ENCODE assay signal across 8 cellular contexts in the genomic region with DNA sequence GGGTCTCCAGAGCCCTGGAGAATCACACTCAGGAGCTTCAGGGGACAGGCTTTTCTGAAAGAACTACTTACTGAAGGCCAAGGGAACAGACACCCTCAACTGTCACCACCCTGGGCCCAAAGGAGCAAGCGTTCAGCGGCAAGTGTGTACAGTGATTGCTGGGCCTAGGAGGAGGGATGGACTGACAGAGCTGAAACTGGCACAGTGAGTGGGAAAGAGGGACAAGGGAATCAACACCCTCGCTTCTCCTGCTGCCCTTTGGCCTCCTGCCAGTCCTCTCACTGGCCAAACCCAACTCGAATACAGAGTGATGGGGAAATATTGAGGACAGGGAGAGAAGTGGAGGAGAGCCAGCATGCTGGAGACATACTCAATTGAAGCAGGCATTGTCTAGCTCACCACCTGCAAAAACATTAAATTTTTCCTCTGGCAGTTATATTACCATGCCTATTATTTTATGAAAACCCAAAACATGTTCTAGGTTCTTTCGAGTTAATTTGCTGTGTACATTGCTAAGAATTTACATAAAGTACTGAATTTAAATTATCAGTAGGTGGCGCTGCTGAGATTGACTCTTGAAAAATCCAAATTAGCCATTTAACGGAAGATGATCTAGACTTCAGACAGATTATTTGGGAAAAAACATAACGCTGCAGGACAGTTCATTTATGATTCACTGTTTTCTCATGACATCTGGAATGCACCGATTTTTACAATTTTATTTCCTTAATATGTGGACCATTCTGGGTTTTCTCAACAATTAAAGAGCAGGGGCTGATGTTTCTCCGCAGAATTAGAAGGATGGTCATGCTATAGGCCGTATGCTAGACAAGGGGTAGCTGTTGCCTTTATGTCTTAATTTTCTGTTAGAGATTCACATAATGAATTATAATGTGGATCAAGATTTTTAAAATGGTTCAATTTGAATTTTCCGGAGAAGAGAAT. TPM values are rescaled to one million over a fixed set of nuclear protein-coding genes. Genes with fewer than 3 reads are reported as not detected.
DNase-seq lines count a peak whose midpoint lies in the region; ATAC-seq and TF ChIP-seq lines count a peak whose summit lies in the region.

No MANE protein-coding gene starts in this region.

- no peaks in the 10 kb centered on the region for H3K4me1 ChIP-seq in liver (ENCODE audit: control insufficient read depth in 4 of 4, insufficient read depth in 4 of 4, low read length in 3 of 4)

- H3K9me3 ChIP-seq in liver (ENCODE audit: control insufficient read depth in 4 of 4, low read length in 3 of 4) = no peaks in the 10 kb centered on the region

- H3K9ac ChIP-seq in liver (ENCODE audit: low read depth in 1 of 2, low read length in 2 of 2) = no peak overlapping the region

- no peak overlapping the region for H3K4me3 Mint-ChIP-seq in activated CD8-positive, alpha-beta T cell treated with anti-CD3 and anti-CD28 coated beads for 36 hours
- H3K4me3 Mint-ChIP-seq in activated CD8-positive, alpha-beta T cell treated with anti-CD3 and anti-CD28 coated beads, Interleukin-2, amount 10 ng/mL, durations not matched to agents 7 days and 5 days = no peak overlapping the region

- CTCF ChIA-PET in activated CD8-positive, alpha-beta T cell treated with anti-CD3 and anti-CD28 coated beads for 36 hours (lab: Charles Lee) = interaction anchor here (0.8 to 2.5 kb wide), 16 partner anchors 8 to 144 kb away, joined by 3 to 13 read pairs (median 4); partner anchors contain the start of genes HACD1 and STAM
- CTCF ChIA-PET in activated CD8-positive, alpha-beta T cell treated with anti-CD3 and anti-CD28 coated beads, Interleukin-2, amount 10 ng/mL, durations not matched to agents 7 days and 5 days (lab: Charles Lee) = interaction anchor here (0.6 to 2.6 kb wide), 8 partner anchors 8 to 328 kb away, joined by 3 to 11 read pairs (median 3); partner anchors contain the start of gene STAM

- TF ChIP-seq RAD21 in liver (IDR thresholded peaks at IDR 0.05) = peak; percentile 70 to 71

- peaks cover 2% of the 10 kb centered on the region for H3K4me1 Mint-ChIP-seq in activated CD8-positive, alpha-beta T cell treated with anti-CD3 and anti-CD28 coated beads for 36 hours (ENCODE audit: low read depth)
- H3K4me1 Mint-ChIP-seq in activated CD8-positive, alpha-beta T cell treated with anti-CD3 and anti-CD28 coated beads, Interleukin-2, amount 10 ng/mL, durations not matched to agents 7 days and 5 days (ENCODE audit: low read depth) = no peaks in the 10 kb centered on the region

- no peaks in the 10 kb centered on the region for H3K27me3 ChIP-seq in liver (ENCODE audit: control insufficient read depth in 4 of 4, insufficient read depth in 4 of 4, low read length in 3 of 4)

- no peak overlapping the region for H3K27ac ChIP-seq in liver (ENCODE audit: low read depth in 1 of 2, low read length in 2 of 2)

- H3K27ac Mint-ChIP-seq in activated CD8-positive, alpha-beta T cell treated with anti-CD3 and anti-CD28 coated beads for 36 hours = no peak overlapping the region
- no peak overlapping the region for H3K27ac Mint-ChIP-seq in activated CD8-positive, alpha-beta T cell treated with anti-CD3 and anti-CD28 coated beads, Interleukin-2, amount 10 ng/mL, durations not matched to agents 7 days and 5 days

- DNase-seq in activated CD8-positive, alpha-beta T cell treated with anti-CD3 and anti-CD28 coated beads for 36 hours = no peak
- no peak for DNase-seq in activated CD8-positive, alpha-beta T cell treated with anti-CD3 and anti-CD28 coated beads, Interleukin-2, amount 10 ng/mL, durations not matched to agents 7 days and 5 days
- peak; percentile 36 for DNase-seq in NCI-H146 treated with DMSO at 0.1 percent for 48 hours (lab: John Stamatoyannopoulos, UW; ENCODE audit: unreplicated experiment)
- DNase-seq in cerebellar cortex (ENCODE audit: low spot score) = peak; percentile 81
- DNase-seq in D341Med (ENCODE audit: low spot score) = no peak
- DNase-seq in T-helper 9 cell = no peak

- H3K9me3 Mint-ChIP-seq in activated CD8-positive, alpha-beta T cell treated with anti-CD3 and anti-CD28 coated beads for 36 hours = no peaks in the 10 kb centered on the region
- no peaks in the 10 kb centered on the region for H3K9me3 Mint-ChIP-seq in activated CD8-positive, alpha-beta T cell treated with anti-CD3 and anti-CD28 coated beads, Interleukin-2, amount 10 ng/mL, durations not matched to agents 7 days and 5 days (ENCODE audit: insufficient read depth)

- no peaks in the 10 kb centered on the region for H3K36me3 Mint-ChIP-seq in activated CD8-positive, alpha-beta T cell treated with anti-CD3 and anti-CD28 coated beads for 36 hours (ENCODE audit: low read depth)
- no peaks in the 10 kb centered on the region for H3K36me3 Mint-ChIP-seq in activated CD8-positive, alpha-beta T cell treated with anti-CD3 and anti-CD28 coated beads, Interleukin-2, amount 10 ng/mL, durations not matched to agents 7 days and 5 days (ENCODE audit: low read depth)

- 47% methylated on average over 12 of the region's 12 CpGs for WGBS in liver

- H3K36me3 ChIP-seq in liver (ENCODE audit: control insufficient read depth in 4 of 4, insufficient read depth in 3 of 4, low read depth in 1 of 4, low read length in 3 of 4) = no peaks in the 10 kb centered on the region

- intact Hi-C loops in activated CD8-positive, alpha-beta T cell treated with anti-CD3 and anti-CD28 coated beads for 36 hours (cut with micrococcal nuclease) = no loop called here

- H3K4me3 ChIP-seq in liver (ENCODE audit: low read depth in 1 of 3, low read length in 3 of 3) = no peak overlapping the region

- peak; percentile 84 for TF ChIP-seq CTCF in activated CD8-positive, alpha-beta T cell treated with anti-CD3 and anti-CD28 coated beads for 36 hours (IDR thresholded peaks at IDR 0.05)
- peak; percentile 50 for TF ChIP-seq CTCF in liver (IDR thresholded peaks at IDR 0.05; ENCODE audit: low read depth, low read length, missing input control)

- POLR2A ChIA-PET in activated CD8-positive, alpha-beta T cell treated with anti-CD3 and anti-CD28 coated beads for 36 hours (lab: Charles Lee) = interaction anchor here (1.5 kb wide), 1 partner anchor 53 kb away, joined by 4 read pairs; no protein-coding TSS in a partner anchor
- POLR2A ChIA-PET in activated CD8-positive, alpha-beta T cell treated with anti-CD3 and anti-CD28 coated beads, Interleukin-2, amount 10 ng/mL, durations not matched to agents 7 days and 5 days (lab: Charles Lee) = interaction anchor here (0.8 kb wide), 1 partner anchor 93 kb away, joined by 3 read pairs; no protein-coding TSS in a partner anchor

- H3K27me3 Mint-ChIP-seq in activated CD8-positive, alpha-beta T cell treated with anti-CD3 and anti-CD28 coated beads for 36 hours = no peaks in the 10 kb centered on the region
- H3K27me3 Mint-ChIP-seq in activated CD8-positive, alpha-beta T cell treated with anti-CD3 and anti-CD28 coated beads, Interleukin-2, amount 10 ng/mL, durations not matched to agents 7 days and 5 days (ENCODE audit: low read depth) = no peaks in the 10 kb centered on the region

- ATAC-seq in activated CD8-positive, alpha-beta T cell treated with anti-CD3 and anti-CD28 coated beads for 36 hours = no peak
- ATAC-seq in activated CD8-positive, alpha-beta T cell treated with anti-CD3 and anti-CD28 coated beads, Interleukin-2, amount 10 ng/mL, durations not matched to agents 7 days and 5 days = no peak
- ATAC-seq in HG02763 (IDR thresholded peaks at IDR 0.05; ENCODE audit: unreplicated experiment) = no peak

TF ChIP-seq in liver, 16 proteins besides CTCF, POLR2A, EP300 and RAD21:
- TF ChIP-seq ATF3 (IDR thresholded peaks at IDR 0.05) (no peak), RXRA (IDR thresholded peaks at IDR 0.05) (no peak), MAX (IDR thresholded peaks at IDR 0.05) (no peak), GABPA (IDR thresholded peaks at IDR 0.05 in 1 of 2, conservative IDR thresholded peaks at IDR 0.05 in 1 of 2) (no peak), TAF1 (conservative IDR thresholded peaks at IDR 0.05) (no peak), SP1 (IDR thresholded peaks at IDR 0.05) (no peak)

RNA-seq across cellular contexts. Expression of gene TMEM236, which starts 14.7 kb away (rescaled TPM):
- total RNA-seq in activated CD8-positive, alpha-beta T cell treated with anti-CD3 and anti-CD28 coated beads for 36 hours = under 1 TPM; 0.11 to 0.16 TPM
- total RNA-seq in activated CD8-positive, alpha-beta T cell treated with anti-CD3 and anti-CD28 coated beads, Interleukin-2, amount 10 ng/mL, durations not matched to agents 7 days and 5 days = under 1 TPM in 1 of 2 experiments, not detected in 1; 0.13 TPM
- under 1 TPM; 0.17 to 0.28 TPM for total RNA-seq in liver
- under 1 TPM; 0.07 to 0.08 TPM for polyA plus RNA-seq in liver

Comparison
In these comparisons a context has a peak if more than half of its experiments do, and no peak if none do; other contexts are left out.
1. DNase-seq: peak in NCI-H146 treated with DMSO at 0.1 percent for 48 hours (single experiment) and cerebellar cortex (single experiment); none in activated CD8-positive, alpha-beta T cell treated with anti-CD3 and anti-CD28 coated beads for 36 hours (single experiment), activated CD8-positive, alpha-beta T cell treated with anti-CD3 and anti-CD28 coated beads, Interleukin-2, amount 10 ng/mL, durations not matched to agents 7 days and 5 days (single experiment), D341Med (single experiment) and T-helper 9 cell (single experiment).